ENCODE assay signal across 19 cellular contexts in the genomic region with DNA sequence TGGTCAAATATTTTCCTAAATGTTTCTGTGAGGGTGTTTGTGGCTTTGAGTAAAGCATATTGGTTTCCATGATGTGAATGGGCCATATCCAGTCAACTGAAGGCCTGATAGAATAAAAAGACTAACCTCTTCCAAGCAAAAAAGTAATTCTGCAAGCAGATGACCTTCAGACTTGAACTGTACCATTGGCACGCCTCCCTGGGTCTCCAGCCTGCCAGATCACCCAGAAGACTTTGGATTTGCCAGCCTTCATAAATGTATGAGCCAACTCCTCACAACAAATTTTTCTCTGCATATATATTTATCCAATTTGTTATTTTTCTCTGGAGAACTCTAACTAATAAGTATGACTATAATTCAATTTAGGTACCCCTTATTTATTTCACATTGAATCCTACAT.
DNase-seq lines count a peak whose midpoint lies in the region; ATAC-seq and TF ChIP-seq lines count a peak whose summit lies in the region.
"Had no signal": no experiment of that assay in that cellular context is flagged by ENCODE, and none has a peak within 500 bp of the region (broad histone marks: within the 10 kb centered on the region; RNA-seq: fewer than 3 reads in every experiment).

No MANE protein-coding gene starts in this region.

- TF ChIP-seq CTCF in right atrium auricular region (IDR thresholded peaks at IDR 0.05) (no peak), body of pancreas (IDR thresholded peaks at IDR 0.05) (no peak), right lobe of liver (IDR thresholded peaks at IDR 0.05) (no peak)

- H3K36me3 ChIP-seq in right atrium auricular region = no peaks in the 10 kb centered on the region
- H3K36me3 ChIP-seq in body of pancreas (replicated peaks in 1 of 2; ENCODE audit: insufficient read depth in 1 of 2, low read depth in 2 of 2) = no peaks in the 10 kb centered on the region
- no peaks in the 10 kb centered on the region for H3K36me3 ChIP-seq in right lobe of liver
- H3K36me3 ChIP-seq: BLaER1 had no signal

- 73% methylated on average over 1 of the region's 1 CpG for WGBS in right cardiac atrium
- WGBS in body of pancreas, 2 donors = 29 to 34% methylated on average over 1 of the region's 1 CpG
- WGBS in right lobe of liver (ENCODE audit: insufficient coverage, low coverage, low lambda C conversion rate, missing lambda C conversion rate) = 29% methylated on average over 1 of the region's 1 CpG

- H3K27me3 ChIP-seq in right atrium auricular region (no peaks in the 10 kb centered on the region), right cardiac atrium (ENCODE audit: control insufficient read depth, insufficient read depth) (no peaks in the 10 kb centered on the region), body of pancreas (no peaks in the 10 kb centered on the region), right lobe of liver (no peaks in the 10 kb centered on the region)
- H3K27me3 ChIP-seq: BLaER1 had no signal

- H3K9me3 ChIP-seq in right atrium auricular region = no peaks in the 10 kb centered on the region
- peaks cover 2% of the 10 kb centered on the region for H3K9me3 ChIP-seq in right cardiac atrium (ENCODE audit: control insufficient read depth, low read length)
- H3K9me3 ChIP-seq in body of pancreas = no peaks in the 10 kb centered on the region
- H3K9me3 ChIP-seq in right lobe of liver = no peaks in the 10 kb centered on the region
- H3K9me3 ChIP-seq: BLaER1, Caco-2 had no signal

- TF ChIP-seq POLR2A in body of pancreas (IDR thresholded peaks at IDR 0.05) = no peak
- no peak for TF ChIP-seq POLR2A in right lobe of liver (IDR thresholded peaks at IDR 0.05)

- H3K4me3 ChIP-seq in right atrium auricular region (no peak overlapping the region), right cardiac atrium (ENCODE audit: low read length) (no peak overlapping the region), body of pancreas (no peak overlapping the region), right lobe of liver (no peak overlapping the region)
- H3K4me3 ChIP-seq: BLaER1, GM23248 had no signal

- H3K4me1 ChIP-seq in right atrium auricular region (no peaks in the 10 kb centered on the region), right cardiac atrium (ENCODE audit: control insufficient read depth, insufficient read depth, low read length) (no peaks in the 10 kb centered on the region), body of pancreas (no peaks in the 10 kb centered on the region), right lobe of liver (no peaks in the 10 kb centered on the region)
- H3K4me1 ChIP-seq: BLaER1, Caco-2 had no signal

- intact Hi-C loops in Right ventricle myocardium superior (cut with DNase I) (no loop called here), right cardiac atrium (cut with DNase I) (no loop called here), left cardiac atrium (cut with DNase I) (no loop called here), body of pancreas (cut with DNase I) (no loop called here), right lobe of liver (cut with DNase I) (no loop called here)

- ATAC-seq in Right ventricle myocardium superior (ENCODE audit: poor library complexity) (peak; percentile 82), right cardiac atrium (no peak), left cardiac atrium (no peak), body of pancreas (no peak), right lobe of liver (peak; percentile 61 to 85 (median 70)), HG02642 (IDR thresholded peaks at IDR 0.05; ENCODE audit: poor library complexity, unreplicated experiment) (no peak), HG02840 (IDR thresholded peaks at IDR 0.05; ENCODE audit: low FRiP score, unreplicated experiment) (no peak)
- ATAC-seq: CD8-positive, alpha-beta T cell had no signal

- no peak overlapping the region for H3K27ac ChIP-seq in right atrium auricular region
- H3K27ac ChIP-seq in right cardiac atrium (ENCODE audit: low read length) = no peak overlapping the region
- H3K27ac ChIP-seq in body of pancreas = no peak overlapping the region
- no peak overlapping the region for H3K27ac ChIP-seq in right lobe of liver
- H3K27ac ChIP-seq: 22Rv1, BLaER1, C4-2B, GM23248 had no signal

- DNase-seq in Right ventricle myocardium superior = peak; percentile 54
- DNase-seq in right atrium auricular region (ENCODE audit: low spot score) = no peak
- DNase-seq in right cardiac atrium = peak in 2 of 3 donors; percentile 10 to 31
- no peak for DNase-seq in left cardiac atrium
- DNase-seq in body of pancreas = peak in 3 of 4 donors; percentile 8 to 59 (median 32)
- DNase-seq in right lobe of liver = peak; percentile 38 to 79 (median 60)
- DNase-seq: Caco-2; CD4-positive, CD25-positive, alpha-beta regulatory T cell; CD8-positive, alpha-beta T cell; DMS153; DND-41; GM23248; H7; HCEC 1CT had no signal

Comparison
In these comparisons a context has a peak if more than half of its experiments do, and no peak if none do; other contexts are left out.
1. ATAC-seq: peak in Right ventricle myocardium superior (single experiment) and right lobe of liver (4 of 4); none in right cardiac atrium (0 of 2), left cardiac atrium (0 of 2), body of pancreas (single experiment), HG02642 (single experiment) and HG02840 (single experiment).
2. DNase-seq: peak in Right ventricle myocardium superior (single experiment), right cardiac atrium (2 of 3), body of pancreas (3 of 4) and right lobe of liver (3 of 3); none in right atrium auricular region (single experiment) and left cardiac atrium (single experiment).